17 cellular contexts compared by ENCODE assay signal in the genomic region with DNA sequence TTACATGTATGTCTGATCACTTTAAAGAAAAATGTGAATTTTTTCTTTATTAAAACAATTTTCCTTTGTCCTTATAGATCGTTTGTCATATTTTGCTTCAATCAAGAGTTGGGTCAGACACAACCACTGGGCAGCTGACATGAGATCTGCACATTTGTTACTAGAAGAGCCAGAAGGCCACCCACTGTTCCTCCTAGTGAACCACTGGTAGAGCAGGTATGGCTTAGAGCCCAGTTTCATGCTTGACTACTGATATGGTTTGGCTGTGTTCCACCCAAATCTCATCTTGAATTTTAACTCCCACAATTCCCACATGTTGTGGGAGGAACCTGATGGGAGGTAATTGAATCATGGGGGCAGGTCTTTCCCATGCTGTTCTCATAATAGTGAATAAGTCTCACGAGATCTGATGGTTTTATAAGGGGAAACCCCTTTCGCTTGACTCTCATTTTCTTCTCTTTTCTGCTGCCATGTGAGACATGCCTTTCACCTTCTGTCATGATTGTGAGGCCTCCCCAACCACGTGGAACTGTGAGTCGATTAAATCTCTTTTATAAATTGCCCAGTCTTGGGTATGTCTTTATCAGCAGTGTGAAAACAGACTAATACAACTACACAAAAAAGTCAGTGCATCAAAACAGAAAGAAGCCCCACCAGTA. TPM values are rescaled to one million over a fixed set of nuclear protein-coding genes. Genes with fewer than 3 reads are reported as not detected.
DNase-seq lines count a peak whose midpoint lies in the region; ATAC-seq, FAIRE-seq and TF ChIP-seq lines count a peak whose summit lies in the region.
"Not testable (repeated sequence)": the region's sequence is repeated elsewhere in the genome, so short reads cannot be mapped to it uniquely, and the experiment has no call there.
"Had no signal": no experiment of that assay in that cellular context is flagged by ENCODE, and none has a peak within 500 bp of the region (broad histone marks: within the 10 kb centered on the region; RNA-seq: fewer than 3 reads in every experiment).

No MANE protein-coding gene starts in this region.

- H3K4me1 ChIP-seq in GM23248 (ENCODE audit: insufficient read depth); mammary epithelial cell (ENCODE audit: insufficient read depth, low read length): not testable (repeated sequence)

- not testable (repeated sequence) for H2AFZ ChIP-seq in GM23248; mammary epithelial cell (ENCODE audit: low read depth, low read length)

- not testable (repeated sequence) for H3F3A ChIP-seq in GM23248 (ENCODE audit: insufficient read depth)

- not testable (repeated sequence) for H3K4me3 ChIP-seq in GM23248; mammary epithelial cell (replicated peaks in 1 of 3; ENCODE audit: insufficient read depth in 1 of 3, low read depth in 2 of 3, low read length in 3 of 3)

- H3K36me3 Mint-ChIP-seq in activated T-helper 17 cell treated with anti-CD3 and anti-CD28 coated beads, Interleukin-2, amount 50 U/mL, for 72 hours (ENCODE audit: low read depth); mesothelial cell of epicardium; stimulated activated effector memory CD8-positive, alpha-beta T cell treated with anti-CD3 and anti-CD28 coated beads, Interleukin-12 subunit alpha, Interleukin-12 subunit beta, amount 100 ng/mL, for 72 hours: not testable (repeated sequence)

- H3K79me2 ChIP-seq in GM23248 (ENCODE audit: insufficient read depth); mammary epithelial cell (ENCODE audit: insufficient read depth, low read length): not testable (repeated sequence)

- H3K9me3 ChIP-seq in GM23248 (ENCODE audit: low read depth); mammary epithelial cell (replicated peaks; ENCODE audit: insufficient read depth, low read length): not testable (repeated sequence)

- peak; percentile 98 for FAIRE-seq in RCC 7860 (lab: Jason Lieb, UNC)

- ATAC-seq in activated T-helper 17 cell treated with anti-CD3 and anti-CD28 coated beads, Interleukin-2, amount 50 U/mL, for 72 hours (replicated peaks) = peak; percentile 84
- peak; percentile 73 for ATAC-seq in stimulated activated effector memory CD8-positive, alpha-beta T cell treated with anti-CD3 and anti-CD28 coated beads, Interleukin-12 subunit alpha, Interleukin-12 subunit beta, amount 100 ng/mL, for 72 hours

- WGBS in GM23248 (ENCODE audit: low coverage in 1 of 2, low lambda C conversion rate in 2 of 2, missing lambda C conversion rate in 2 of 2), 2 experiments = 26 to 27% methylated on average over 5 of the region's 5 CpGs
- 40% methylated on average over 4 of the region's 5 CpGs for WGBS in mammary epithelial cell (ENCODE audit: low coverage, missing lambda C conversion rate)

- BruUV-seq in mammary epithelial cell (replicated peaks; lab: Mats Ljungman, UMichigan) = not testable (repeated sequence)

- not testable (repeated sequence) for H3K9me3 Mint-ChIP-seq in activated T-helper 17 cell treated with anti-CD3 and anti-CD28 coated beads, Interleukin-2, amount 50 U/mL, for 72 hours; mesothelial cell of epicardium; stimulated activated effector memory CD8-positive, alpha-beta T cell treated with anti-CD3 and anti-CD28 coated beads, Interleukin-12 subunit alpha, Interleukin-12 subunit beta, amount 100 ng/mL, for 72 hours

- H4K20me1 ChIP-seq in GM23248 (ENCODE audit: insufficient read depth); mammary epithelial cell (ENCODE audit: insufficient read depth, low read length): not testable (repeated sequence)

- H3K27ac Mint-ChIP-seq in activated T-helper 17 cell treated with anti-CD3 and anti-CD28 coated beads, Interleukin-2, amount 50 U/mL, for 72 hours; stimulated activated effector memory CD8-positive, alpha-beta T cell treated with anti-CD3 and anti-CD28 coated beads, Interleukin-12 subunit alpha, Interleukin-12 subunit beta, amount 100 ng/mL, for 72 hours: not testable (repeated sequence)
- peak overlapping the region; percentile 69 for H3K27ac Mint-ChIP-seq in mesothelial cell of epicardium

- H3K27me3 Mint-ChIP-seq in activated T-helper 17 cell treated with anti-CD3 and anti-CD28 coated beads, Interleukin-2, amount 50 U/mL, for 72 hours; mesothelial cell of epicardium (ENCODE audit: low read depth): not testable (repeated sequence)

- CTCF ChIA-PET in mammary epithelial cell (lab: Charles Lee; ENCODE audit: low non-redundant PET) = not testable (repeated sequence)

- not testable (repeated sequence) for H3K4me1 Mint-ChIP-seq in activated T-helper 17 cell treated with anti-CD3 and anti-CD28 coated beads, Interleukin-2, amount 50 U/mL, for 72 hours; stimulated activated effector memory CD8-positive, alpha-beta T cell treated with anti-CD3 and anti-CD28 coated beads, Interleukin-12 subunit alpha, Interleukin-12 subunit beta, amount 100 ng/mL, for 72 hours
- peaks cover 13% of the 10 kb centered on the region for H3K4me1 Mint-ChIP-seq in mesothelial cell of epicardium

- H3K27me3 ChIP-seq in GM23248 (replicated peaks; ENCODE audit: insufficient read depth); mammary epithelial cell (ENCODE audit: insufficient read depth, low read length): not testable (repeated sequence)

- TF ChIP-seq CTCF in mammary epithelial cell (conservative IDR thresholded peaks at IDR 0.05 in 1 of 2, IDR thresholded peaks at IDR 0.05 in 1 of 2; ENCODE audit: extremely low read depth in 1 of 2, insufficient read depth in 1 of 2, low read depth in 1 of 2, low read length in 2 of 2); mesothelial cell of epicardium (IDR thresholded peaks at IDR 0.05; ENCODE audit: unreplicated experiment): not testable (repeated sequence)

- intact Hi-C loops in mammary epithelial cell (cut with micrococcal nuclease) = not testable (repeated sequence)

- H3K4me3 Mint-ChIP-seq in activated T-helper 17 cell treated with anti-CD3 and anti-CD28 coated beads, Interleukin-2, amount 50 U/mL, for 72 hours; mesothelial cell of epicardium; stimulated activated effector memory CD8-positive, alpha-beta T cell treated with anti-CD3 and anti-CD28 coated beads, Interleukin-12 subunit alpha, Interleukin-12 subunit beta, amount 100 ng/mL, for 72 hours: not testable (repeated sequence)

- in situ Hi-C loops in GM23248 (cut with MboI); mammary epithelial cell (cut with MboI; ENCODE audit: low sequenced_read_pairs in 2 of 2): not testable (repeated sequence)

- H3K4me2 ChIP-seq in GM23248 (ENCODE audit: unreplicated experiment); mammary epithelial cell (ENCODE audit: insufficient read depth, low read depth, low read length): not testable (repeated sequence)

- not testable (repeated sequence) for H3K27ac ChIP-seq in GM23248; mammary epithelial cell (ENCODE audit: insufficient read depth, low read depth, low read length)

- H3K9me2 ChIP-seq in GM23248 (ENCODE audit: insufficient read depth) = not testable (repeated sequence)

- peak; percentile 53 for DNase-seq in A172 (ENCODE audit: low spot score)
- peak; percentile 17 for DNase-seq in GM23248
- DNase-seq in RCC 7860 (ENCODE audit: low spot score) = peak; percentile 57
- DNase-seq in mammary epithelial cell = peak; percentile 8
- DNase-seq in glomerular visceral epithelial cell (ENCODE audit: extremely low spot score) = peak; percentile 79
- not testable (repeated sequence) for DNase-seq in mesothelial cell of epicardium (ENCODE audit: low spot score in 2 of 2, unreplicated experiment in 2 of 2); stimulated activated effector memory CD8-positive, alpha-beta T cell treated with anti-CD3 and anti-CD28 coated beads, Interleukin-12 subunit alpha, Interleukin-12 subunit beta, amount 100 ng/mL, for 72 hours (ENCODE audit: low spot score in 2 of 2)

- dilution Hi-C loops in mammary epithelial cell (cut with HindIII; ENCODE audit: low sequenced_read_pairs) = not testable (repeated sequence)

- H3K36me3 ChIP-seq in GM23248 (ENCODE audit: low read depth); mammary epithelial cell (ENCODE audit: insufficient read depth, low read length): not testable (repeated sequence)

- not testable (repeated sequence) for H3K9ac ChIP-seq in GM23248; mammary epithelial cell (ENCODE audit: insufficient read depth, low read length)

RNA-seq across cellular contexts. Expression of a gene that starts 43.0 kb away (rescaled TPM):
- total RNA-seq in A172 (2014; rRNA removed; shearing (Covaris generic)) = 0.07 TPM in 1 of 2 replicates, not detected in the other
- not detected in 2 replicates for total RNA-seq in GM23248 (2014; rRNA removed; shearing (Covaris generic))
- not detected in 2 replicates for polyA plus RNA-seq in GM23248 (2016; fragmentation: Nextera tagmentation; extraction: Ambion mirVana)
- under 1 TPM in 1 of 2 donors, not detected in 1; 0.28 TPM for total RNA-seq in activated T-helper 17 cell treated with anti-CD3 and anti-CD28 coated beads, Interleukin-2, amount 50 U/mL, for 72 hours
- under 1 TPM in 1 of 2 donors, not detected in 1; 0.16 TPM for total RNA-seq in mammary epithelial cell
- not detected for polyA plus RNA-seq in mammary epithelial cell
- not detected for polyA minus RNA-seq in mammary epithelial cell
- total RNA-seq in mesothelial cell of epicardium = 0.78 to 1.0 TPM (median 0.81 TPM) in 3 replicates
- total RNA-seq: gastrocnemius medialis; GM23338; osteoblast; RPMI7951; suprapubic skin; T-helper 1 cell treated with Interleukin-12 subunit alpha and Interleukin-12 subunit beta and Interleukin-4 antibody, amounts not matched to agents 30 ng/mL and 1 ng/mL, for 36 hours; urinary bladder had no signal
- polyA plus RNA-seq: immature natural killer cell; naive thymus-derived CD8-positive, alpha-beta T cell had no signal
